Comparison of ENCODE assay signal across 10 cellular contexts in the genomic region with DNA sequence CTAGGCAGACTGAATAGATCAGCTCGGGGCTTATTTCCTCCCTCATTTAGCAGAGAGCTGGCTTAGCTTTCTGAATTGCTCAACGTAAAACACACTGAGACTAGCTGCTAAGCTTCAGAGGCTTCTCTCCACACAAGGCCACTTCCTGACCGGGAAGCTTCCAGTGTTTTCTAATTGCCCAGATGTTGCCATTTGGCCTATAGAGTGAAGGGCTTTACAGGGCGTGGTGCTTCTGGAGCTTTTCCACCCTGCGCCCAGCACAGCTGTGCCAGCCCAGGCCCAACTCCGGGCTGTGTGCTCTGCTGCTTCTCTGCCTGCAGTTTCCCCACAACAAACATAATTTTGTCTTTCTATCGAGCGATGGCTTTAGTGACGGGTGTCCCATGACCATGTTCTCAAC. TPM values are rescaled to one million over a fixed set of nuclear protein-coding genes. Genes with fewer than 3 reads are reported as not detected.
DNase-seq lines count a peak whose midpoint lies in the region; ATAC-seq and TF ChIP-seq lines count a peak whose summit lies in the region.
"Had no signal": no experiment of that assay in that cellular context is flagged by ENCODE, and none has a peak within 500 bp of the region (broad histone marks: within the 10 kb centered on the region; RNA-seq: fewer than 3 reads in every experiment).

No MANE protein-coding gene starts in this region.

- H3K27ac ChIP-seq in CD4-positive, CD25-positive, alpha-beta regulatory T cell (ENCODE audit: insufficient read depth, low read length, poor library complexity, severe bottlenecking): no peak overlapping the region
- no peak overlapping the region for H3K27ac ChIP-seq in OCI-LY3 (ENCODE audit: low read length)
- no peak overlapping the region for H3K27ac ChIP-seq in parathyroid adenoma

- H3K4me1 ChIP-seq in CD4-positive, CD25-positive, alpha-beta regulatory T cell (ENCODE audit: control insufficient read depth, insufficient read depth, low read length, poor library complexity, severe bottlenecking): peaks cover 15% of the 10 kb centered on the region
- H3K4me1 ChIP-seq in OCI-LY3 (ENCODE audit: low read length) (peaks cover 12% of the 10 kb centered on the region), parathyroid adenoma (peaks cover 3% of the 10 kb centered on the region)

- TF ChIP-seq CTCF in OCI-LY3 (IDR thresholded peaks at IDR 0.05; ENCODE audit: low read depth, low read length) (no peak), parathyroid adenoma (IDR thresholded peaks at IDR 0.05) (no peak)

- H3K27me3 ChIP-seq in CD4-positive, CD25-positive, alpha-beta regulatory T cell (ENCODE audit: control insufficient read depth, insufficient read depth, low read length): peaks cover 7% of the 10 kb centered on the region
- peaks cover 18% of the 10 kb centered on the region for H3K27me3 ChIP-seq in OCI-LY3 (ENCODE audit: low read depth, low read length)
- H3K27me3 ChIP-seq in parathyroid adenoma (ENCODE audit: control insufficient read depth, insufficient read depth, low read length): no peaks in the 10 kb centered on the region

- no peaks in the 10 kb centered on the region for H3K36me3 ChIP-seq in CD4-positive, CD25-positive, alpha-beta regulatory T cell (ENCODE audit: control insufficient read depth, insufficient read depth, low read length)
- no peaks in the 10 kb centered on the region for H3K36me3 ChIP-seq in OCI-LY3 (replicated peaks; ENCODE audit: low read depth, low read length)
- no peaks in the 10 kb centered on the region for H3K36me3 ChIP-seq in parathyroid adenoma (ENCODE audit: control insufficient read depth, insufficient read depth, low read length)

- no peaks in the 10 kb centered on the region for H3K9me3 Mint-ChIP-seq in CD4-positive, CD25-positive, alpha-beta regulatory T cell

- no peaks in the 10 kb centered on the region for H4K20me1 ChIP-seq in OCI-LY3 (ENCODE audit: insufficient read depth, low read length)

- H3K4me1 Mint-ChIP-seq in CD4-positive, CD25-positive, alpha-beta regulatory T cell: peaks cover 4 to 21% (median 11%) of the 10 kb centered on the region in 4 donors

- no peak for DNase-seq in CD4-positive, CD25-positive, alpha-beta regulatory T cell
- DNase-seq in head of caudate nucleus (peak in 29 of 42 donors; percentile 11 to 72 (median 40)), HPDE6-E6E7 (ENCODE audit: extremely low spot score) (no peak)
- DNase-seq: stimulated activated CD4-positive, alpha-beta T cell treated with anti-CD3 and anti-CD28 coated beads, Interleukin-2, amount 100 ng/mL, for 24 hours had no signal

- H2AFZ ChIP-seq in OCI-LY3 (ENCODE audit: low read depth, low read length) (peak overlapping the region; percentile 96), parathyroid adenoma (peak overlapping the region; percentile 93)

- H3K79me2 ChIP-seq in OCI-LY3 (ENCODE audit: low read length): no peaks in the 10 kb centered on the region
- H3K79me2 ChIP-seq in parathyroid adenoma: no peaks in the 10 kb centered on the region

- ATAC-seq in CD4-positive, CD25-positive, alpha-beta regulatory T cell (ENCODE audit: low read depth in 2 of 2): no peak
- ATAC-seq in GM18858 (IDR thresholded peaks at IDR 0.05; ENCODE audit: unreplicated experiment): no peak
- ATAC-seq in GM21447 (IDR thresholded peaks at IDR 0.05; ENCODE audit: unreplicated experiment): no peak
- no peak for ATAC-seq in HG03159 (IDR thresholded peaks at IDR 0.05; ENCODE audit: unreplicated experiment)

- no peak overlapping the region for H3K4me3 ChIP-seq in CD4-positive, CD25-positive, alpha-beta regulatory T cell (ENCODE audit: low read depth, low read length)
- H3K4me3 ChIP-seq in OCI-LY3 (ENCODE audit: low read length) (peak overlapping the region; percentile 77), parathyroid adenoma (ENCODE audit: low read depth, low read length) (no peak overlapping the region)

- peak overlapping the region; percentile 93 for H3K4me2 ChIP-seq in OCI-LY3 (ENCODE audit: low read length)
- no peak overlapping the region for H3K4me2 ChIP-seq in parathyroid adenoma (ENCODE audit: low read length)

- no peaks in the 10 kb centered on the region for H3K36me3 Mint-ChIP-seq in CD4-positive, CD25-positive, alpha-beta regulatory T cell

- peak overlapping the region in 3 of 4 donors; percentile 74 to 77 (median 75) for H3K4me3 Mint-ChIP-seq in CD4-positive, CD25-positive, alpha-beta regulatory T cell

- no peaks in the 10 kb centered on the region for H3K9me3 ChIP-seq in CD4-positive, CD25-positive, alpha-beta regulatory T cell (ENCODE audit: control insufficient read depth in 2 of 2, low read length in 2 of 2)
- no peaks in the 10 kb centered on the region for H3K9me3 ChIP-seq in OCI-LY3 (ENCODE audit: insufficient read depth, low read length)
- H3K9me3 ChIP-seq in parathyroid adenoma (ENCODE audit: control insufficient read depth, low read length): no peaks in the 10 kb centered on the region

- intact Hi-C loops in head of caudate nucleus (cut with DNase I): no loop called here

- H3K27me3 Mint-ChIP-seq in CD4-positive, CD25-positive, alpha-beta regulatory T cell: peaks cover 18% of the 10 kb centered on the region

- peak overlapping the region in 2 of 3 donors; percentile 87 to 93 for H3K27ac Mint-ChIP-seq in CD4-positive, CD25-positive, alpha-beta regulatory T cell

- peak overlapping the region; percentile 55; the same call in 1 of the 2 replicates for H3K9ac ChIP-seq in OCI-LY3 (ENCODE audit: low read length)
- no peak overlapping the region for H3K9ac ChIP-seq in parathyroid adenoma

RNA-seq across cellular contexts. Expression of a gene that starts 16.7 kb away (rescaled TPM):
- total RNA-seq in CD4-positive, CD25-positive, alpha-beta regulatory T cell: not detected
- polyA plus RNA-seq in CD4-positive, CD25-positive, alpha-beta regulatory T cell: not detected
- polyA plus RNA-seq: esophagus had no signal

Comparison
In these comparisons a context has a peak if more than half of its experiments do, and no peak if none do; other contexts are left out.
1. DNase-seq: peak in head of caudate nucleus (29 of 42); none in CD4-positive, CD25-positive, alpha-beta regulatory T cell (0 of 3) and HPDE6-E6E7 (single experiment).